ENCODE assay signal across 1 cellular context in genomic region chr9:128723352-128723865, GRCh38.
TF ChIP-seq lines count a peak whose summit lies in the region.

No MANE protein-coding gene starts in this region.

TF ChIP-seq in HepG2, 621 proteins besides CTCF, POLR2A, EP300 and RAD21:
- TF ChIP-seq NFIB (CRISPR knock-in tag; IDR thresholded peaks at IDR 0.05; ENCODE audit: borderline replicate concordance): 0 out of 2 replicates have a peak, but pooled peaks have one; percentile 27
- 0 out of 2 replicates have a peak, but pooled peaks have one; percentile 30 for TF ChIP-seq GLI4 (CRISPR knock-in tag; IDR thresholded peaks at IDR 0.05; ENCODE audit: borderline replicate concordance)
- 0 out of 2 replicates have a peak, but pooled peaks have one; percentile 47 for TF ChIP-seq ZNF740 (CRISPR knock-in tag; IDR thresholded peaks at IDR 0.05)
- TF ChIP-seq PAF1 (CRISPR knock-in tag; IDR thresholded peaks at IDR 0.05): no peak
- 0 out of 2 replicates have a peak, but pooled peaks have one; percentile 54 for TF ChIP-seq ZNF704 (CRISPR knock-in tag; IDR thresholded peaks at IDR 0.05; ENCODE audit: borderline replicate concordance)
- no peak for TF ChIP-seq ZNF816 (CRISPR knock-in tag; IDR thresholded peaks at IDR 0.05; ENCODE audit: borderline replicate concordance)
- no peak for TF ChIP-seq TARDBP (CRISPR knock-in tag; IDR thresholded peaks at IDR 0.05)
- TF ChIP-seq ZNF776 (CRISPR knock-in tag; IDR thresholded peaks at IDR 0.05): no peak
- TF ChIP-seq MTA1 (CRISPR knock-in tag; IDR thresholded peaks at IDR 0.05; ENCODE audit: borderline replicate concordance): 0 out of 2 replicates have a peak, but pooled peaks have one; percentile 5
